Comparison of ENCODE assay signal across 8 cellular contexts in genomic region chrX:30889147-30890125, GRCh38. TPM values are rescaled to one million over a fixed set of nuclear protein-coding genes. Genes with fewer than 3 reads are reported as not detected.
DNase-seq lines count a peak whose midpoint lies in the region; ATAC-seq, FAIRE-seq and TF ChIP-seq lines count a peak whose summit lies in the region.

TSS of gene TAB3 (minus strand) at chrX:30889254. CDS start at chrX:30859588, 29,666 bp downstream.

- peak within 1 kb of the TSS; percentile 94 to 95 for H3K27ac Mint-ChIP-seq in T-cell

- H3K4me1 Mint-ChIP-seq in T-cell = peaks cover 28 to 44% (median 33%) of the 10 kb centered on the region in 3 donors

- H3K4me2 ChIP-seq in trophoblast cell (ENCODE audit: low read length) = peak within 1 kb of the TSS; percentile 86

- H2BK5ac ChIP-seq in trophoblast cell (ENCODE audit: low read depth, low read length, poor library complexity) = peak within 1 kb of the TSS; percentile 89

- FAIRE-seq in GM12891 (lab: Jason Lieb, UNC) = peak; percentile 93

- WGBS in adrenal gland, 4 donors = 0 to 33% (median 11%) methylated on average over 4 to 62 of the region's 62 CpGs
- WGBS in trophoblast cell (ENCODE audit: extremely low coverage, insufficient coverage, insufficient read length) = no CpG with 5 or more reads among the region's 62 CpGs
- 0 to 59% methylated on average over 1 to 61 of the region's 62 CpGs for WGBS in transverse colon (ENCODE audit: low coverage in 1 of 2), 2 donors

- H3K4me3 ChIP-seq in adrenal gland (peak within 1 kb of the TSS; percentile 25 to 72 (median 53)), trophoblast cell (ENCODE audit: low read depth, low read length) (peak within 1 kb of the TSS; percentile 82), transverse colon (peak within 1 kb of the TSS; percentile 70 to 96 (median 80))

- H2AFZ ChIP-seq in trophoblast cell (ENCODE audit: insufficient read depth, low read length, poor library complexity) = peak within 1 kb of the TSS; percentile 90

- H3K9ac ChIP-seq in trophoblast cell (ENCODE audit: low read length) = peak within 1 kb of the TSS; percentile 83

- H3K27me3 ChIP-seq in adrenal gland (no peaks in the 10 kb centered on the region), trophoblast cell (ENCODE audit: insufficient read depth, low read length) (no peaks in the 10 kb centered on the region), transverse colon (no peaks in the 10 kb centered on the region)

- DNase-seq in GM12891 (ENCODE audit: insufficient read length, low spot score) (peak; percentile 57), NCI-H1436 treated with DMSO at 0.1 percent for 48 hours (lab: John Stamatoyannopoulos, UW) (peak; percentile 83), T-cell (peak; percentile 82 to 97 (median 91)), adrenal gland (peak; percentile 93 to 98 (median 96)), cardiac septum (ENCODE audit: low spot score) (peak; percentile 96), trophoblast cell (peak; percentile 95 to 99), transverse colon (peak; percentile 95)

- in situ Hi-C loops in transverse colon (cut with MboI; ENCODE audit: low pct_ligation_motif_present in 1 of 4, low pct_unique_long_range_greater_than_20kb in 1 of 4, low sequenced_read_pairs in 3 of 4) = no loop called here

- peak within 1 kb of the TSS; percentile 94 for H4K91ac ChIP-seq in trophoblast cell (ENCODE audit: low read depth, low read length)

- no peak for TF ChIP-seq POLR2A in GM12891 (IDR thresholded peaks at IDR 0.05; ENCODE audit: low read depth, low read length)
- peak; percentile 39 to 63 for TF ChIP-seq POLR2A in adrenal gland (IDR thresholded peaks at IDR 0.05)
- peak; percentile 28 for TF ChIP-seq POLR2A in transverse colon (IDR thresholded peaks at IDR 0.05)

- CTCF ChIA-PET in T-cell (lab: Charles Lee) = interaction anchor here in 1 of 2 donors (0.7 kb wide), 1 partner anchor 63 kb away, joined by 3 read pairs; no protein-coding TSS in a partner anchor

- H4K12ac ChIP-seq in trophoblast cell (ENCODE audit: low read depth, low read length) = peak within 1 kb of the TSS; percentile 54

- H2AK5ac ChIP-seq in trophoblast cell (ENCODE audit: low read length) = no peak within 1 kb of the TSS

- POLR2A ChIA-PET in T-cell (lab: Charles Lee) = no interaction called here

- peak within 1 kb of the TSS; percentile 77 for H4K8ac ChIP-seq in trophoblast cell (ENCODE audit: low read depth, low read length)

- ATAC-seq in HG02840 (IDR thresholded peaks at IDR 0.05; ENCODE audit: low FRiP score, unreplicated experiment) (peak; percentile 90), T-cell (replicated peaks in 1 of 4) (peak; percentile 86 to 94 (median 91))

- no peak within 1 kb of the TSS for H3K23ac ChIP-seq in trophoblast cell (ENCODE audit: low read length)

- peak within 1 kb of the TSS; percentile 68 for H3K18ac ChIP-seq in trophoblast cell (ENCODE audit: low read length)

- peak within 1 kb of the TSS; percentile 76 for H3K4ac ChIP-seq in trophoblast cell (ENCODE audit: low read depth, low read length)

- H3K36me3 Mint-ChIP-seq in T-cell = no peaks in the 10 kb centered on the region

- peaks cover 20% of the 10 kb centered on the region for H3K79me1 ChIP-seq in trophoblast cell (ENCODE audit: low read length)

- H3K36me3 ChIP-seq in adrenal gland (replicated peaks in 1 of 2) (no peaks in the 10 kb centered on the region), trophoblast cell (ENCODE audit: control insufficient read depth in 1 of 2, insufficient read depth in 2 of 2, low read length in 2 of 2) (no peaks in the 10 kb centered on the region), transverse colon (no peaks in the 10 kb centered on the region)

- peak within 1 kb of the TSS; percentile 77 for H3K14ac ChIP-seq in trophoblast cell (ENCODE audit: low read length)

- peaks cover 0 to 3% of the 10 kb centered on the region in 2 donors for H3K27me3 Mint-ChIP-seq in T-cell

- H3K9me3 ChIP-seq in adrenal gland (replicated peaks in 1 of 3) = no peaks in the 10 kb centered on the region
- no peaks in the 10 kb centered on the region for H3K9me3 ChIP-seq in trophoblast cell (ENCODE audit: insufficient read depth, low read depth, low read length)
- no peaks in the 10 kb centered on the region for H3K9me3 ChIP-seq in transverse colon

- H2BK120ac ChIP-seq in trophoblast cell (ENCODE audit: insufficient read depth, low read length, poor library complexity) = peak within 1 kb of the TSS; percentile 72

- TF ChIP-seq CTCF in adrenal gland (IDR thresholded peaks at IDR 0.05) = no peak
- no peak for TF ChIP-seq CTCF in transverse colon (IDR thresholded peaks at IDR 0.05)

- no peak for TF ChIP-seq EP300 in transverse colon (IDR thresholded peaks at IDR 0.05; ENCODE audit: low read depth)

- H3K27ac ChIP-seq in adrenal gland (peak within 1 kb of the TSS in 4 of 5 donors; percentile 61 to 90 (median 74)), trophoblast cell (ENCODE audit: low read depth, low read length) (peak within 1 kb of the TSS; percentile 74), transverse colon (peak within 1 kb of the TSS; percentile 90 to 92 (median 90))

- H3K79me2 ChIP-seq in trophoblast cell (ENCODE audit: control insufficient read depth, insufficient read depth, low read length, poor library complexity) = peaks cover 6% of the 10 kb centered on the region

- no peaks in the 10 kb centered on the region for H3K9me3 Mint-ChIP-seq in T-cell

- intact Hi-C loops in adrenal gland (cut with DNase I) (no loop called here), cardiac septum (cut with DNase I) (no loop called here), transverse colon (cut with DNase I; ENCODE audit: low total_unique reads) (no loop called here)

- peak within 1 kb of the TSS; percentile 86 to 89 (median 88) for H3K4me3 Mint-ChIP-seq in T-cell

- H2BK12ac ChIP-seq in trophoblast cell (ENCODE audit: low read length) = no peak within 1 kb of the TSS

- peaks cover 0 to 9% of the 10 kb centered on the region in 2 donors for H3K4me1 ChIP-seq in adrenal gland (replicated peaks in 1 of 2)
- peaks cover 12 to 16% of the 10 kb centered on the region in 2 experiments for H3K4me1 ChIP-seq in trophoblast cell (ENCODE audit: control insufficient read depth in 1 of 2, insufficient read depth in 2 of 2, low read length in 2 of 2)
- H3K4me1 ChIP-seq in transverse colon = peaks cover 0 to 13% (median 5%) of the 10 kb centered on the region in 4 donors

TF ChIP-seq in GM12891, 5 proteins besides CTCF, POLR2A, EP300 and RAD21:
- TF ChIP-seq PAX5 (IDR thresholded peaks at IDR 0.05; ENCODE audit: insufficient read depth, low read length, severe bottlenecking) (no peak), SPI1 (IDR thresholded peaks at IDR 0.05; ENCODE audit: low read depth, low read length) (peak; percentile 14; the same call in 1 of the 2 replicates), POU2F2 (IDR thresholded peaks at IDR 0.05; ENCODE audit: low read depth, low read length) (no peak)

RNA-seq across cellular contexts. Expression of gene TAB3, which starts in this region (rescaled TPM):
- 8.4 TPM for polyA plus RNA-seq in GM12891 (2012; ENCODE audit: low read depth, missing spikeins)
- total RNA-seq in T-cell (10 to 100 TPM; 14.5 to 23.7 (median 17.6) TPM), adrenal gland (10 to 100 TPM; 14.7 to 44.6 (median 22.9) TPM), cardiac septum (16.1 TPM), transverse colon (10 to 100 TPM; 10.3 to 34.0 (median 30.6) TPM)
- 10 to 100 TPM in 2 of 3 donors, 1 to 10 TPM in 1; 7.0 to 17.4 (median 12.0) TPM for polyA plus RNA-seq in adrenal gland
- polyA plus RNA-seq in trophoblast cell (2013) = 35.4 and 36.7 TPM in 2 replicates

Comparison
In these comparisons a context has a peak if more than half of its experiments do, and no peak if none do; other contexts are left out.
1. Peak in every context shown above with its lines: DNase-seq, ATAC-seq, H3K4me3 ChIP-seq and H3K27ac ChIP-seq.